ENCODE assay signal across 18 cellular contexts in the genomic region with DNA sequence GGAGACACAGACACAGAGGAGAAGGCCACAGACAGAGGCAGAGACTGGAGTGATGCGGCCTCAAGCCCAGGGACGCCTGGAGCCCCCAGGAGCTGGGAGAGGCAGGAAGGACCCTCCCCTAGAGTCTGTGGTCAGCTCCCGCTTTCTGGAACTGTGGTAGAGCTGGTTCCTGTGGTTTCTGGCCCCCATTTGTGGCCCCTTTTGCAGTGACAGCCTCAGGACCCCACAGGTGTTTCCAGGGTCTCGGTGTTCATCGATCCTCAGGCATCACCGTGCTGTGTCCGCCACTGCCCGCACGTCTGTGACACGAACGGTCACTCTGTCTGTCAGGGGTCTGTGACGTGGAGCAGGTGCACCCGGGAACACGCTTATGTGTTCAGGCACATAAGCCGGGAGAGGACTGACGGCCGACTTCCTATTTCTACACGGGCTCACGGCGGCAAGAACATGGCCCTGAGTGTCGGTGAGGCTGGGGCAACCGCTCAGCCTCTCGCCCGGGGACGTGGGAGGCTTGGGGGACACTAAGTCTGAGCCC.
"Had no signal": no experiment of that assay in that cellular context is flagged by ENCODE, and none has a peak within 500 bp of the region (broad histone marks: within the 10 kb centered on the region; RNA-seq: fewer than 3 reads in every experiment).

No MANE protein-coding gene starts in this region.

- DNase-seq: activated B cell treated with CpG ODN at 0.5 μM for 24 hours; activated CD4-positive, alpha-beta T cell treated with anti-CD3 and anti-CD28 coated beads, Interleukin-2, amount 10 ng/mL, durations not matched to agents 24 days and 14 days; activated CD8-positive, alpha-beta memory T cell treated with anti-CD3 and anti-CD28 coated beads, Interleukin-2, amount 50 U/mL, for 48 hours; activated naive CD8-positive, alpha-beta T cell treated with anti-CD3 and anti-CD28 coated beads for 36 hours; activated T-cell treated with anti-CD3 and anti-CD28 coated beads, Interleukin-2, amount 50 U/mL, for 72 hours; amygdala; effector CD8-positive, alpha-beta T cell; foreskin fibroblast; kidney glomerular epithelial cell; naive thymus-derived CD4-positive, alpha-beta T cell; retina; stomach; uterus had no signal

- H3K9me3 Mint-ChIP-seq: activated B cell treated with CpG ODN at 0.5 μM for 24 hours; activated CD4-positive, alpha-beta T cell treated with anti-CD3 and anti-CD28 coated beads, Interleukin-2, amount 10 ng/mL, durations not matched to agents 24 days and 14 days; activated naive CD8-positive, alpha-beta T cell treated with anti-CD3 and anti-CD28 coated beads for 36 hours; activated T-cell treated with anti-CD3 and anti-CD28 coated beads, Interleukin-2, amount 50 U/mL, for 72 hours; brain; central memory CD8-positive, alpha-beta T cell had no signal

- H3K4me2 ChIP-seq: smooth muscle cell had no signal

- H3K27ac ChIP-seq: parathyroid adenoma, stomach, thoracic aorta, uterus had no signal

- H3K27ac Mint-ChIP-seq: activated B cell treated with CpG ODN at 0.5 μM for 24 hours; activated CD4-positive, alpha-beta T cell treated with anti-CD3 and anti-CD28 coated beads, Interleukin-2, amount 10 ng/mL, durations not matched to agents 24 days and 14 days; activated T-cell treated with anti-CD3 and anti-CD28 coated beads, Interleukin-2, amount 50 U/mL, for 72 hours; brain had no signal

- H3K27me3 Mint-ChIP-seq: activated B cell treated with CpG ODN at 0.5 μM for 24 hours; activated CD4-positive, alpha-beta T cell treated with anti-CD3 and anti-CD28 coated beads, Interleukin-2, amount 10 ng/mL, durations not matched to agents 24 days and 14 days; activated naive CD8-positive, alpha-beta T cell treated with anti-CD3 and anti-CD28 coated beads for 36 hours; brain; central memory CD8-positive, alpha-beta T cell; naive thymus-derived CD4-positive, alpha-beta T cell had no signal

- H2AFZ ChIP-seq: parathyroid adenoma had no signal

- H3K36me3 ChIP-seq: uterus had no signal

- H3K4me1 ChIP-seq: parathyroid adenoma, stomach, uterus had no signal

- H3K9me3 ChIP-seq: thoracic aorta, uterus had no signal

- H3K4me3 ChIP-seq: smooth muscle cell, stomach, thoracic aorta, uterus had no signal

- H3K9ac ChIP-seq: parathyroid adenoma had no signal

- H3K79me2 ChIP-seq: parathyroid adenoma had no signal

- H3K4me3 Mint-ChIP-seq: activated B cell treated with CpG ODN at 0.5 μM for 24 hours; activated CD4-positive, alpha-beta T cell treated with anti-CD3 and anti-CD28 coated beads, Interleukin-2, amount 10 ng/mL, durations not matched to agents 24 days and 14 days; activated naive CD8-positive, alpha-beta T cell treated with anti-CD3 and anti-CD28 coated beads for 36 hours; activated T-cell treated with anti-CD3 and anti-CD28 coated beads, Interleukin-2, amount 50 U/mL, for 72 hours; brain; central memory CD8-positive, alpha-beta T cell; naive thymus-derived CD4-positive, alpha-beta T cell had no signal

- ATAC-seq: activated T-cell treated with anti-CD3 and anti-CD28 coated beads, Interleukin-2, amount 50 U/mL, for 72 hours; naive thymus-derived CD4-positive, alpha-beta T cell had no signal

- H3K27me3 ChIP-seq: stomach, uterus had no signal

- H3K4me1 Mint-ChIP-seq: activated B cell treated with CpG ODN at 0.5 μM for 24 hours; activated CD4-positive, alpha-beta T cell treated with anti-CD3 and anti-CD28 coated beads, Interleukin-2, amount 10 ng/mL, durations not matched to agents 24 days and 14 days; activated naive CD8-positive, alpha-beta T cell treated with anti-CD3 and anti-CD28 coated beads for 36 hours; brain; central memory CD8-positive, alpha-beta T cell had no signal
